In genomic region chr2:58350484-58350883, GRCh38 we compare ENCODE assay signal across 14 cellular contexts.
DNase-seq lines count a peak whose midpoint lies in the region; ATAC-seq and TF ChIP-seq lines count a peak whose summit lies in the region.
"Had no signal": no experiment of that assay in that cellular context is flagged by ENCODE, and none has a peak within 500 bp of the region (broad histone marks: within the 10 kb centered on the region; RNA-seq: fewer than 3 reads in every experiment).

No MANE protein-coding gene starts in this region.

- CTCF ChIA-PET in RWPE1 (lab: Yijun Ruan, JAX), result no interaction called here

- ATAC-seq in GM19351 (IDR thresholded peaks at IDR 0.05; ENCODE audit: unreplicated experiment) (peak; percentile 93), HG02840 (IDR thresholded peaks at IDR 0.05; ENCODE audit: low FRiP score, unreplicated experiment) (peak; percentile 84), HG03558 (IDR thresholded peaks at IDR 0.05; ENCODE audit: extremely low read depth, unreplicated experiment) (peak; percentile 87)

- TF ChIP-seq CTCF in GM12865 (IDR thresholded peaks at IDR 0.05; ENCODE audit: insufficient read depth, low read depth, low read length, missing control alignments) (no peak), RWPE1 (conservative IDR thresholded peaks at IDR 0.05; ENCODE audit: low read depth) (no peak), mesothelial cell of epicardium (IDR thresholded peaks at IDR 0.05; ENCODE audit: unreplicated experiment) (no peak)

- no peak overlapping the region for H3K27ac ChIP-seq in RWPE1
- H3K27ac ChIP-seq: hepatocyte had no signal

- H3K4me3 ChIP-seq in GM12865 (ENCODE audit: low read depth, low read length), result no peak overlapping the region
- H3K4me3 ChIP-seq: hepatocyte had no signal

- no peak overlapping the region for H3K27ac Mint-ChIP-seq in mesothelial cell of epicardium
- H3K27ac Mint-ChIP-seq: B cell had no signal

- DNase-seq in GM12865 (ENCODE audit: low read depth) (peak; percentile 71), NCI-H774 (lab: John Stamatoyannopoulos, UW) (no peak), RWPE1 (ENCODE audit: low spot score) (no peak), mesothelial cell of epicardium (ENCODE audit: low spot score in 2 of 2, unreplicated experiment in 2 of 2) (no peak)
- DNase-seq in stimulated activated naive CD4-positive, alpha-beta T cell treated with Interleukin-2 at 50 U/mL for 16 hours (lab: John Stamatoyannopoulos, UW), result no peak
- DNase-seq: activated CD4-positive, alpha-beta T cell treated with anti-CD3 and anti-CD28 coated beads, Interleukin-2, amount 50 U/mL, for 4 hours; anterior cingulate cortex; NCI-H187; stimulated activated CD8-positive, alpha-beta memory T cell treated with anti-CD3 and anti-CD28 coated beads, Interleukin-4, amount 100 ng/mL, for 48 hours had no signal

- no peaks in the 10 kb centered on the region for H3K4me1 Mint-ChIP-seq in mesothelial cell of epicardium

- POLR2A ChIA-PET in RWPE1 (lab: Yijun Ruan, JAX; ENCODE audit: low non-redundant PET), result no interaction called here

- no peaks in the 10 kb centered on the region for H3K36me3 Mint-ChIP-seq in mesothelial cell of epicardium

- H3K9me3 Mint-ChIP-seq in mesothelial cell of epicardium, result peaks cover 23% of the 10 kb centered on the region

- H3K27me3 Mint-ChIP-seq in mesothelial cell of epicardium (ENCODE audit: low read depth), result peaks cover 5% of the 10 kb centered on the region

- no peak overlapping the region for H3K4me3 Mint-ChIP-seq in mesothelial cell of epicardium
- H3K4me3 Mint-ChIP-seq: B cell had no signal
